Comparison of ENCODE assay signal across 8 cellular contexts in genomic region chr17:77088455-77089117, GRCh38. TPM values are rescaled to one million over a fixed set of nuclear protein-coding genes. Genes with fewer than 3 reads are reported as not detected.
DNase-seq lines count a peak whose midpoint lies in the region; ATAC-seq and FAIRE-seq lines count a peak whose summit lies in the region.

No MANE protein-coding gene starts in this region.

- H3K9me3 ChIP-seq in BLaER1 treated with 17β-estradiol and CSF1 and Interleukin-3, amounts not matched to agents 10 nM and 100 nM (replicated peaks in 1 of 11): no peaks in the 10 kb centered on the region

- ATAC-seq in HG03457 (IDR thresholded peaks at IDR 0.05; ENCODE audit: unreplicated experiment) (peak; percentile 63), left colon (peak; percentile 95)

- H4K20me1 ChIP-seq in BLaER1 treated with 17β-estradiol and CSF1 and Interleukin-3, amounts not matched to agents 10 nM and 100 nM: peaks cover 0 to 32% (median 5%) of the 10 kb centered on the region in 11 experiments; a peak in 10 of 22 replicates

- no peaks in the 10 kb centered on the region for H3K27me3 ChIP-seq in BLaER1 treated with 17β-estradiol and CSF1 and Interleukin-3, amounts not matched to agents 10 nM and 100 nM

- H3K27ac ChIP-seq in BLaER1 treated with 17β-estradiol and CSF1 and Interleukin-3, amounts not matched to agents 10 nM and 100 nM: peak overlapping the region; percentile 86 to 99 (median 94)
- H3K27ac ChIP-seq in cingulate gyrus (ENCODE audit: low read depth, low read length): peak overlapping the region; percentile 93

- H3K4me2 ChIP-seq in BLaER1 treated with 17β-estradiol and CSF1 and Interleukin-3, amounts not matched to agents 10 nM and 100 nM: peak overlapping the region; percentile 89 to 99 (median 94)

- H3K36me3 ChIP-seq in BLaER1 treated with 17β-estradiol and CSF1 and Interleukin-3, amounts not matched to agents 10 nM and 100 nM: peaks cover 37 to 43% (median 40%) of the 10 kb centered on the region in 11 experiments

- peak; percentile 87 for DNase-seq in GM19239 (ENCODE audit: insufficient read length, low spot score)
- DNase-seq in NCI-H510A treated with DMSO at 0.1 percent for 48 hours (lab: John Stamatoyannopoulos, UW): peak; percentile 82
- DNase-seq in activated CD4-positive, alpha-beta T cell treated with anti-CD3 and anti-CD28 coated beads for 4 hours: peak; percentile 83 to 85
- DNase-seq in left colon: peak; percentile 92 to 94
- DNase-seq in stimulated activated CD4-positive, alpha-beta T cell treated with anti-CD3 and anti-CD28 coated beads, Interleukin-1b, Interleukin-23, amount 100 ng/mL, for 4 hours (ENCODE audit: low read depth in 2 of 2): peak; percentile 71 to 73

- peaks cover 67 to 97% (median 88%) of the 10 kb centered on the region in 10 experiments for H3K4me1 ChIP-seq in BLaER1 treated with 17β-estradiol and CSF1 and Interleukin-3, amounts not matched to agents 10 nM and 100 nM

- peak overlapping the region; percentile 87 to 98 (median 94) for H3K9ac ChIP-seq in BLaER1 treated with 17β-estradiol and CSF1 and Interleukin-3, amounts not matched to agents 10 nM and 100 nM

- peak; percentile 97 for FAIRE-seq in GM19239 (lab: Jason Lieb, UNC)

- H3K4me3 ChIP-seq in BLaER1 treated with 17β-estradiol and CSF1 and Interleukin-3, amounts not matched to agents 10 nM and 100 nM: peak overlapping the region; percentile 74 to 91 (median 85)

- intact Hi-C loops in left colon (cut with DNase I, micrococcal nuclease): loop anchor here (5.0 to 10.0 kb wide), 3 partner anchors 156 to 406 kb away; no protein-coding TSS in a partner anchor

RNA-seq across cellular contexts. Expression of gene SEC14L1, which starts 52.2 kb away (rescaled TPM):
- total RNA-seq in left colon: 10 to 100 TPM; 30.4 to 48.2 TPM

Comparison
In these comparisons a context has a peak if more than half of its experiments do, and no peak if none do; other contexts are left out.
1. Peak in every context shown above with its lines: DNase-seq, ATAC-seq, H3K4me3 ChIP-seq and H3K27ac ChIP-seq.